In the genomic region with DNA sequence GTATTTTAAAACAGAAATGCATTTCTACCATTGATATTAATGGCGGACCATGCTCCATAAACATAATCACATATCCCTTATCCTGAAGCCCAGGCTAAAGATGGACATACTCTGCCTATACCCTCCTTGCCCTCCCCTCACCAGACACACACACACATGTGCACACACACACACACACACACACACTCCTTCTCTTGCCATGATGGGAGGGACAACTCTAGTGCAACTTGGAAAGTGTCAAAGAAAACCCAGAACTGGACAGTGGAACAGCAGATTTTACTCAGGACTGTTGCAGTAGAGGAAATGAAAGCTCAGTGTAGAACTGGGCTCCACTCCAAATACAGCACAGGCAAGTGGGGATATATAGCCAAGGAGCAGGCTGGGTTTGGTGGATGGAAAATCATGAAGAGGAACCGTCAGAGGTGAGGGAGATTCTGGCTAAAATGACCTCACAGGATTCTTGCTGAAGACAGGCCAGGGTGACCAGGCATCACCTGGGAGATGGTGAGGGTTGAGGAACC, we compare ENCODE assay signal across 1 cellular context.
TF ChIP-seq lines count a peak whose summit lies in the region.

No MANE protein-coding gene starts in this region.

TF ChIP-seq in GM12878, 131 proteins besides CTCF, POLR2A, EP300 and RAD21 (continued from another document):
- TF ChIP-seq, protein P1, sequence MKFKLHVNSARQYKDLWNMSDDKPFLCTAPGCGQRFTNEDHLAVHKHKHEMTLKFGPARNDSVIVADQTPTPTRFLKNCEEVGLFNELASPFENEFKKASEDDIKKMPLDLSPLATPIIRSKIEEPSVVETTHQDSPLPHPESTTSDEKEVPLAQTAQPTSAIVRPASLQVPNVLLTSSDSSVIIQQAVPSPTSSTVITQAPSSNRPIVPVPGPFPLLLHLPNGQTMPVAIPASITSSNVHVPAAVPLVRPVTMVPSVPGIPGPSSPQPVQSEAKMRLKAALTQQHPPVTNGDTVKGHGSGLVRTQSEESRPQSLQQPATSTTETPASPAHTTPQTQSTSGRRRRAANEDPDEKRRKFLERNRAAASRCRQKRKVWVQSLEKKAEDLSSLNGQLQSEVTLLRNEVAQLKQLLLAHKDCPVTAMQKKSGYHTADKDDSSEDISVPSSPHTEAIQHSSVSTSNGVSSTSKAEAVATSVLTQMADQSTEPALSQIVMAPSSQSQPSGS (IDR thresholded peaks at IDR 0.05; ENCODE audit: low read length): no peak
- TF ChIP-seq YY1 (IDR thresholded peaks at IDR 0.05; ENCODE audit: low read depth, low read length): no peak
- TF ChIP-seq ZNF24 (IDR thresholded peaks at IDR 0.05): no peak
- TF ChIP-seq, protein P2, sequence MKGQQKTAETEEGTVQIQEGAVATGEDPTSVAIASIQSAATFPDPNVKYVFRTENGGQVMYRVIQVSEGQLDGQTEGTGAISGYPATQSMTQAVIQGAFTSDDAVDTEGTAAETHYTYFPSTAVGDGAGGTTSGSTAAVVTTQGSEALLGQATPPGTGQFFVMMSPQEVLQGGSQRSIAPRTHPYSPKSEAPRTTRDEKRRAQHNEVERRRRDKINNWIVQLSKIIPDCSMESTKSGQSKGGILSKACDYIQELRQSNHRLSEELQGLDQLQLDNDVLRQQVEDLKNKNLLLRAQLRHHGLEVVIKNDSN (IDR thresholded peaks at IDR 0.05; ENCODE audit: borderline replicate concordance, extremely low read length, insufficient read depth, low read depth, low read length): no peak
